In genomic region chr10:29858352-29859267, GRCh38 we compare ENCODE assay signal across 8 cellular contexts.
DNase-seq lines count a peak whose midpoint lies in the region; ATAC-seq and TF ChIP-seq lines count a peak whose summit lies in the region.

No MANE protein-coding gene starts in this region.

- H3K4me2 ChIP-seq in BLaER1 treated with 17β-estradiol and CSF1 and Interleukin-3, amounts not matched to agents 10 nM and 100 nM: peak overlapping the region; percentile 46 to 75 (median 64)

- no peaks in the 10 kb centered on the region for H3K36me3 Mint-ChIP-seq in activated T-cell treated with anti-CD3 and anti-CD28 coated beads, Interleukin-2, amount 50 U/mL, for 72 hours (ENCODE audit: insufficient read depth in 2 of 2)
- H3K36me3 Mint-ChIP-seq in activated CD8-positive, alpha-beta T cell treated with anti-CD3 and anti-CD28 coated beads, Interleukin-2, amount 10 ng/mL, durations not matched to agents 7 days and 5 days (ENCODE audit: low read depth): no peaks in the 10 kb centered on the region

- peaks cover 6 to 35% (median 27%) of the 10 kb centered on the region in 10 experiments; a peak in 18 of 20 replicates for H3K4me1 ChIP-seq in BLaER1 treated with 17β-estradiol and CSF1 and Interleukin-3, amounts not matched to agents 10 nM and 100 nM
- peaks cover 0 to 30% (median 11%) of the 10 kb centered on the region in 4 donors for H3K4me1 ChIP-seq in right lobe of liver

- no peak for TF ChIP-seq POLR2A in right lobe of liver (IDR thresholded peaks at IDR 0.05)

- ATAC-seq in right lobe of liver (peak; percentile 84 to 89 (median 87)), GM18511 (IDR thresholded peaks at IDR 0.05; ENCODE audit: unreplicated experiment) (no peak), HG02610 (IDR thresholded peaks at IDR 0.05; ENCODE audit: unreplicated experiment) (no peak)
- ATAC-seq in activated T-cell treated with anti-CD3 and anti-CD28 coated beads, Interleukin-2, amount 50 U/mL, for 72 hours (replicated peaks in 1 of 2): no peak
- no peak for ATAC-seq in activated CD8-positive, alpha-beta T cell treated with anti-CD3 and anti-CD28 coated beads, Interleukin-2, amount 10 ng/mL, durations not matched to agents 7 days and 5 days

- H3K27ac Mint-ChIP-seq in activated T-cell treated with anti-CD3 and anti-CD28 coated beads, Interleukin-2, amount 50 U/mL, for 72 hours: no peak overlapping the region
- no peak overlapping the region for H3K27ac Mint-ChIP-seq in activated CD8-positive, alpha-beta T cell treated with anti-CD3 and anti-CD28 coated beads, Interleukin-2, amount 10 ng/mL, durations not matched to agents 7 days and 5 days

- CTCF ChIA-PET in activated CD8-positive, alpha-beta T cell treated with anti-CD3 and anti-CD28 coated beads, Interleukin-2, amount 10 ng/mL, durations not matched to agents 7 days and 5 days (lab: Charles Lee): no interaction called here

- DNase-seq in LoVo (ENCODE audit: low spot score) (peak; percentile 39), cardiac fibroblast (ENCODE audit: low read depth in 2 of 2) (peak; percentile 77 to 79), right lobe of liver (peak; percentile 72 to 77 (median 76))
- no peak for DNase-seq in activated T-cell treated with anti-CD3 and anti-CD28 coated beads, Interleukin-2, amount 50 U/mL, for 72 hours
- DNase-seq in activated CD8-positive, alpha-beta T cell treated with anti-CD3 and anti-CD28 coated beads, Interleukin-2, amount 10 ng/mL, durations not matched to agents 7 days and 5 days: no peak

- H3K9ac ChIP-seq in BLaER1 treated with 17β-estradiol and CSF1 and Interleukin-3, amounts not matched to agents 10 nM and 100 nM: peak overlapping the region in 3 of 11 experiments; percentile 2 to 25 (median 12); a peak in 3 of 22 replicates

- H3K4me3 Mint-ChIP-seq in activated T-cell treated with anti-CD3 and anti-CD28 coated beads, Interleukin-2, amount 50 U/mL, for 72 hours: no peak overlapping the region
- H3K4me3 Mint-ChIP-seq in activated CD8-positive, alpha-beta T cell treated with anti-CD3 and anti-CD28 coated beads, Interleukin-2, amount 10 ng/mL, durations not matched to agents 7 days and 5 days: no peak overlapping the region

- peaks cover 26% of the 10 kb centered on the region for H3K27me3 Mint-ChIP-seq in activated T-cell treated with anti-CD3 and anti-CD28 coated beads, Interleukin-2, amount 50 U/mL, for 72 hours (ENCODE audit: low read depth)
- H3K27me3 Mint-ChIP-seq in activated CD8-positive, alpha-beta T cell treated with anti-CD3 and anti-CD28 coated beads, Interleukin-2, amount 10 ng/mL, durations not matched to agents 7 days and 5 days (ENCODE audit: low read depth): peaks cover 8% of the 10 kb centered on the region

- intact Hi-C loops in right lobe of liver (cut with DNase I): no loop called here

- H3K9me3 ChIP-seq in BLaER1 treated with 17β-estradiol and CSF1 and Interleukin-3, amounts not matched to agents 10 nM and 100 nM (replicated peaks in 1 of 11): no peaks in the 10 kb centered on the region
- H3K9me3 ChIP-seq in right lobe of liver: no peaks in the 10 kb centered on the region

- H3K4me1 Mint-ChIP-seq in activated T-cell treated with anti-CD3 and anti-CD28 coated beads, Interleukin-2, amount 50 U/mL, for 72 hours (ENCODE audit: low read depth): no peaks in the 10 kb centered on the region
- no peaks in the 10 kb centered on the region for H3K4me1 Mint-ChIP-seq in activated CD8-positive, alpha-beta T cell treated with anti-CD3 and anti-CD28 coated beads, Interleukin-2, amount 10 ng/mL, durations not matched to agents 7 days and 5 days (ENCODE audit: low read depth)

- TF ChIP-seq CTCF in cardiac fibroblast (IDR thresholded peaks at IDR 0.05; ENCODE audit: low read depth, low read length): peak; percentile 89
- peak; percentile 62 to 86 (median 82) for TF ChIP-seq CTCF in right lobe of liver (IDR thresholded peaks at IDR 0.05)

- no peaks in the 10 kb centered on the region for H4K20me1 ChIP-seq in BLaER1 treated with 17β-estradiol and CSF1 and Interleukin-3, amounts not matched to agents 10 nM and 100 nM

- no peaks in the 10 kb centered on the region for H3K9me3 Mint-ChIP-seq in activated T-cell treated with anti-CD3 and anti-CD28 coated beads, Interleukin-2, amount 50 U/mL, for 72 hours
- no peaks in the 10 kb centered on the region for H3K9me3 Mint-ChIP-seq in activated CD8-positive, alpha-beta T cell treated with anti-CD3 and anti-CD28 coated beads, Interleukin-2, amount 10 ng/mL, durations not matched to agents 7 days and 5 days (ENCODE audit: insufficient read depth)

- H3K36me3 ChIP-seq in BLaER1 treated with 17β-estradiol and CSF1 and Interleukin-3, amounts not matched to agents 10 nM and 100 nM: no peaks in the 10 kb centered on the region
- H3K36me3 ChIP-seq in right lobe of liver: no peaks in the 10 kb centered on the region

- POLR2A ChIA-PET in activated CD8-positive, alpha-beta T cell treated with anti-CD3 and anti-CD28 coated beads, Interleukin-2, amount 10 ng/mL, durations not matched to agents 7 days and 5 days (lab: Charles Lee): no interaction called here

- H3K4me3 ChIP-seq in BLaER1 treated with 17β-estradiol and CSF1 and Interleukin-3, amounts not matched to agents 10 nM and 100 nM: no peak overlapping the region
- H3K4me3 ChIP-seq in cardiac fibroblast (replicated peaks in 1 of 2; ENCODE audit: low read depth in 2 of 2, low read length in 2 of 2) (no peak overlapping the region), right lobe of liver (no peak overlapping the region)

- 0% methylated on average over 9 of the region's 11 CpGs for WGBS in right lobe of liver (ENCODE audit: insufficient coverage, low coverage, low lambda C conversion rate, missing lambda C conversion rate)

- peak overlapping the region in 5 of 11 experiments; percentile 17 to 53 (median 48); a peak in 6 of 22 replicates for H3K27ac ChIP-seq in BLaER1 treated with 17β-estradiol and CSF1 and Interleukin-3, amounts not matched to agents 10 nM and 100 nM
- no peak overlapping the region for H3K27ac ChIP-seq in right lobe of liver

- H3K27me3 ChIP-seq in BLaER1 treated with 17β-estradiol and CSF1 and Interleukin-3, amounts not matched to agents 10 nM and 100 nM: no peaks in the 10 kb centered on the region
- no peaks in the 10 kb centered on the region for H3K27me3 ChIP-seq in right lobe of liver

Comparison
In these comparisons a context has a peak if more than half of its experiments do, and no peak if none do; other contexts are left out.
1. DNase-seq: peak in LoVo (single experiment), cardiac fibroblast (2 of 2) and right lobe of liver (3 of 3); none in activated T-cell treated with anti-CD3 and anti-CD28 coated beads, Interleukin-2, amount 50 U/mL, for 72 hours (0 of 2) and activated CD8-positive, alpha-beta T cell treated with anti-CD3 and anti-CD28 coated beads, Interleukin-2, amount 10 ng/mL, durations not matched to agents 7 days and 5 days (single experiment).
2. ATAC-seq: peak in right lobe of liver (4 of 4); none in activated T-cell treated with anti-CD3 and anti-CD28 coated beads, Interleukin-2, amount 50 U/mL, for 72 hours (0 of 2), GM18511 (single experiment), HG02610 (single experiment) and activated CD8-positive, alpha-beta T cell treated with anti-CD3 and anti-CD28 coated beads, Interleukin-2, amount 10 ng/mL, durations not matched to agents 7 days and 5 days (single experiment).